ENCODE assay signal across 8 cellular contexts in the genomic region with DNA sequence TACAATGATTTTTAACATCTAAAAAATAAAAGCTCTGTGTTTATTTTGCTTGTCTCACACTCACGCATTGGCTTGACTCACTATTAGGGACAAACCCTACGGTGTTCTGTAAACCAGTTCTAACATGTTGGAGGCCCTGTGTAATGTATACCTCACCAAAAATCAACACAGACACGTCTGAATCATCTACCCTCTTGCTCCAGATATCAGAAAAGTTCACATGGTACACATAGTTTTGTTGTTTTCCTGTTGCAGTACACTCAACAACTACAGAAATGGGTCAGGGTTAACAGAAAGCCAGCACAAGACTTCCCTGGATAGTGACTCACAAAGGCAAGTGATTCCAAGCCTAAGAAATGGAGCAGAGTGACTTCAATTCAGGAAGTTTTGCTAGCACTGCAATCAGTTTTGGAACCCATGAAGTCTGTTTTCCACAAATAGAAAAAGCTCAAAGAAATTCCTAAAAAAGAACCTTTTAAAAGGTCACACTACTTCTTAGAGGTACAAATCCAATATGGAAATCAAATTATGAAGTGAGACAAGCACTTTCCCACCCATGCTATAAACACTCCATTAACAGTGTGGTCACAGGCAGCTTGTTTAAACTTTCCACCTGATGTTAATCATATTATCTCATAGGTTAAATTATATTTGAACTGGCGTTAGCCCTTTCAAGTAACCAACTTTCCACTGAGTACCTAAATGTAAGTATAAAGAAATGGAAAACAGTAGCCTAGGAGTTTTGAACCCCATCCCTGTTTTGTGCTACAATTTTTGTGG.
DNase-seq lines count a peak whose midpoint lies in the region; ATAC-seq, FAIRE-seq and TF ChIP-seq lines count a peak whose summit lies in the region.

No MANE protein-coding gene starts in this region.

- no peak for TF ChIP-seq POLR2A in H54 (IDR thresholded peaks at IDR 0.05; ENCODE audit: low read depth, low read length)
- no peak for TF ChIP-seq POLR2A in lower leg skin (IDR thresholded peaks at IDR 0.05)

- in situ Hi-C loops in G401 (cut with HindIII; ENCODE audit: low sequenced_read_pairs) = no loop called here

- peak overlapping the region; percentile 71 to 93 for H3K27ac ChIP-seq in ascending aorta
- H3K27ac ChIP-seq in skeletal muscle tissue (ENCODE audit: low read depth, low read length) = peak overlapping the region; percentile 1

- no peak for TF ChIP-seq CTCF in ascending aorta (IDR thresholded peaks at IDR 0.05)
- peak in 1 of 3 donors; percentile 45 for TF ChIP-seq CTCF in lower leg skin (IDR thresholded peaks at IDR 0.05)

- H3K4me1 ChIP-seq in ascending aorta = peaks cover 0 to 21% of the 10 kb centered on the region in 2 donors
- H3K4me1 ChIP-seq in skeletal muscle tissue (ENCODE audit: control insufficient read depth in 3 of 3, insufficient read depth in 3 of 3, low read length in 3 of 3) = peaks cover 0 to 8% (median 6%) of the 10 kb centered on the region in 3 donors

- H3K9ac ChIP-seq in skeletal muscle tissue (ENCODE audit: low read depth in 1 of 3, low read length in 3 of 3) = no peak overlapping the region

- H3K36me3 ChIP-seq in ascending aorta (no peaks in the 10 kb centered on the region), skeletal muscle tissue (ENCODE audit: control insufficient read depth in 3 of 3, insufficient read depth in 3 of 3, low read length in 3 of 3) (no peaks in the 10 kb centered on the region)

- 33 to 35% methylated on average over 4 of the region's 4 CpGs for WGBS in lower leg skin, 2 donors

- ATAC-seq in left ventricle myocardium superior (peak; percentile 69), GM18867 (IDR thresholded peaks at IDR 0.05; ENCODE audit: unreplicated experiment) (no peak)

- intact Hi-C loops in ascending aorta (cut with DNase I) = loop anchor here (2.0 to 5.0 kb wide), 3 partner anchors 32 to 88 kb away; partner anchors contain the start of gene GAREM1
- intact Hi-C loops in left ventricle myocardium superior (cut with micrococcal nuclease) = no loop called here
- intact Hi-C loops in lower leg skin (cut with DNase I; ENCODE audit: low total_unique reads) = no loop called here

- H3K4me3 ChIP-seq in ascending aorta (peak overlapping the region in 1 of 2 donors; percentile 5), skeletal muscle tissue (ENCODE audit: low read length in 3 of 3) (no peak overlapping the region), lower leg skin (ENCODE audit: low read depth, poor library complexity, severe bottlenecking) (no peak overlapping the region)

- peak; percentile 5 for DNase-seq in H54 (ENCODE audit: insufficient read length, low spot score)
- DNase-seq in ascending aorta (ENCODE audit: low spot score in 2 of 2) = no peak
- no peak for DNase-seq in left ventricle myocardium superior
- no peak for DNase-seq in G401 (ENCODE audit: low spot score)
- DNase-seq in DMS114 treated with DMSO at 0.1 percent for 48 hours (lab: John Stamatoyannopoulos, UW; ENCODE audit: unreplicated experiment) = no peak
- DNase-seq in lower leg skin (ENCODE audit: low spot score in 2 of 2) = no peak

- H3K27me3 ChIP-seq in ascending aorta (no peaks in the 10 kb centered on the region), skeletal muscle tissue (ENCODE audit: control insufficient read depth in 3 of 3, insufficient read depth in 3 of 3, low read length in 3 of 3) (no peaks in the 10 kb centered on the region)

- peak; percentile 70 for FAIRE-seq in H54 (lab: Jason Lieb, UNC)

- H3K9me3 ChIP-seq in ascending aorta (no peaks in the 10 kb centered on the region), skeletal muscle tissue (ENCODE audit: control insufficient read depth in 3 of 3, low read length in 3 of 3) (no peaks in the 10 kb centered on the region)
